In the genomic region with DNA sequence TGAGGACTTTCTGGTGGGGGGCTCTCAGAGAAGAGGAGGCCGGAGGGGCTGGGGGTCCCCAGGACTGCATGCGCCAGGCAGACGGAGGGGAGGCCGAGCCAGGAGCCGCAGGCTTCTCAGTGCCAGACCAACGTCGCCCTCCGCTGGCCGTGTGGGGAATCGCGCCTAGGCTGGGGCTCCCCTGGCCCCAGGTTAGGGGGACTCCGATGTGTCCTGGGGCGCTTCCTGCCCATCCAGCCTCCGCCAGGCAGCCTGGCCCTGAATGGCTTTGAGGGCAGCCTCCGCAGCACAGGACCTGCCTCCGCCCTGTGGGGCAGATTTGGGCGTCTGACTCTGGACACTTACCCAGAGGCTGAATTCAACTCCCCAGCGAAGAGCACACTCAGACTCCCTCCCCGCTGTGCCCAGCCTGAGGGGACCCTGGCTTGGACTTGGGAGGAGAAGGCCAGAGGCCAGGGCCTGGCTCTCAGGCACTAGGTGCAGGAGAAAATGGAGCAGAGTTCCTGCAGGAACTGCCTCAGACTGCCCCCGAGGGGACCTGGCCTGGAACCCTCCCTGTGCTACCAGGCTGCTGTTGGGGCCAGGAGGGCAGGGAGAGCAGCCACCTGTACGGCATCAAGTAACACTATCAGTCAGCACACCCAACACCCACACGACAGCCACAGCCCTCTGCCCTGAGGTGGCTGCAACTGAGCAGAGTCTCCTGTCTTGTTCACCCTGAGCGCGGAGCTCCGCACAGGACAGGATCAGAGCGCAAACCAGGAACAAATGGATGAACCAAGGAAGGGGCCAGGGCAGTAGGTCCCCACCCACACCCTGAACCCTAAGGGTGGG, we compare ENCODE assay signal across 10 cellular contexts. TPM values are rescaled to one million over a fixed set of nuclear protein-coding genes. Genes with fewer than 3 reads are reported as not detected.
DNase-seq lines count a peak whose midpoint lies in the region; ATAC-seq and TF ChIP-seq lines count a peak whose summit lies in the region.
"Had no signal": no experiment of that assay in that cellular context is flagged by ENCODE, and none has a peak within 500 bp of the region (broad histone marks: within the 10 kb centered on the region; RNA-seq: fewer than 3 reads in every experiment).

No MANE protein-coding gene starts in this region.

- DNase-seq in cardiac muscle cell (ENCODE audit: low read depth in 1 of 2, low spot score in 1 of 2) (no peak), left ventricle myocardium superior (no peak), NCI-H69 (lab: John Stamatoyannopoulos, UW) (peak; percentile 41), epithelial cell of esophagus (ENCODE audit: low read depth) (no peak), transverse colon (no peak), mesenteric fat pad (ENCODE audit: low spot score) (no peak), NCI-H226 (no peak)
- DNase-seq: KG1 had no signal

- TF ChIP-seq CTCF in cardiac muscle cell (IDR thresholded peaks at IDR 0.05; ENCODE audit: low read depth, low read length), result peak; percentile 38
- TF ChIP-seq CTCF in epithelial cell of esophagus (IDR thresholded peaks at IDR 0.05; ENCODE audit: insufficient read depth, low read depth, low read length, missing control alignments), result peak; percentile 9
- peak in 3 of 5 experiments; percentile 18 to 43 (median 36) for TF ChIP-seq CTCF in transverse colon (IDR thresholded peaks at IDR 0.05)

- WGBS in transverse colon (ENCODE audit: low coverage in 1 of 2), 2 donors, result 10 to 48% methylated on average over 2 to 25 of the region's 26 CpGs

- TF ChIP-seq EP300 in transverse colon (IDR thresholded peaks at IDR 0.05; ENCODE audit: low read depth), result no peak

- in situ Hi-C loops in transverse colon (cut with MboI; ENCODE audit: low pct_ligation_motif_present in 1 of 4, low pct_unique_long_range_greater_than_20kb in 1 of 4, low sequenced_read_pairs in 3 of 4), result no loop called here

- no peaks in the 10 kb centered on the region for H3K27me3 ChIP-seq in cardiac muscle cell
- H3K27me3 ChIP-seq in transverse colon, result peaks cover 45% of the 10 kb centered on the region

- intact Hi-C loops in left ventricle myocardium superior (cut with micrococcal nuclease) (no loop called here), transverse colon (cut with DNase I; ENCODE audit: low total_unique reads) (no loop called here)

- H3K36me3 ChIP-seq in cardiac muscle cell (no peaks in the 10 kb centered on the region), transverse colon (no peaks in the 10 kb centered on the region)

- H3K27ac ChIP-seq in cardiac muscle cell, result no peak overlapping the region
- H3K27ac ChIP-seq in transverse colon, result no peak overlapping the region

- no peaks in the 10 kb centered on the region for H3K4me1 ChIP-seq in cardiac muscle cell (ENCODE audit: low read depth)
- H3K4me1 ChIP-seq in transverse colon, result no peaks in the 10 kb centered on the region

- no peak for ATAC-seq in left ventricle myocardium superior
- ATAC-seq in GM19397 (IDR thresholded peaks at IDR 0.05; ENCODE audit: unreplicated experiment), result no peak

- H3K9me3 ChIP-seq in cardiac muscle cell (ENCODE audit: low read depth), result no peaks in the 10 kb centered on the region
- no peaks in the 10 kb centered on the region for H3K9me3 ChIP-seq in transverse colon

- H3K4me3 ChIP-seq in cardiac muscle cell (no peak overlapping the region), epithelial cell of esophagus (ENCODE audit: low read length) (no peak overlapping the region), transverse colon (no peak overlapping the region)

- TF ChIP-seq POLR2A in transverse colon (IDR thresholded peaks at IDR 0.05), result no peak

RNA-seq across cellular contexts. Expression of a gene that starts 0.6 kb away (rescaled TPM):
- total RNA-seq in cardiac muscle cell (not detected in 2 replicates), left ventricle myocardium superior (not detected), transverse colon (not detected), mesenteric fat pad (0.22 TPM)
- not detected in 2 replicates for polyA plus RNA-seq in cardiac muscle cell
- total RNA-seq: mononuclear cell had no signal
